Comparison of ENCODE assay signal across 12 cellular contexts in the genomic region with DNA sequence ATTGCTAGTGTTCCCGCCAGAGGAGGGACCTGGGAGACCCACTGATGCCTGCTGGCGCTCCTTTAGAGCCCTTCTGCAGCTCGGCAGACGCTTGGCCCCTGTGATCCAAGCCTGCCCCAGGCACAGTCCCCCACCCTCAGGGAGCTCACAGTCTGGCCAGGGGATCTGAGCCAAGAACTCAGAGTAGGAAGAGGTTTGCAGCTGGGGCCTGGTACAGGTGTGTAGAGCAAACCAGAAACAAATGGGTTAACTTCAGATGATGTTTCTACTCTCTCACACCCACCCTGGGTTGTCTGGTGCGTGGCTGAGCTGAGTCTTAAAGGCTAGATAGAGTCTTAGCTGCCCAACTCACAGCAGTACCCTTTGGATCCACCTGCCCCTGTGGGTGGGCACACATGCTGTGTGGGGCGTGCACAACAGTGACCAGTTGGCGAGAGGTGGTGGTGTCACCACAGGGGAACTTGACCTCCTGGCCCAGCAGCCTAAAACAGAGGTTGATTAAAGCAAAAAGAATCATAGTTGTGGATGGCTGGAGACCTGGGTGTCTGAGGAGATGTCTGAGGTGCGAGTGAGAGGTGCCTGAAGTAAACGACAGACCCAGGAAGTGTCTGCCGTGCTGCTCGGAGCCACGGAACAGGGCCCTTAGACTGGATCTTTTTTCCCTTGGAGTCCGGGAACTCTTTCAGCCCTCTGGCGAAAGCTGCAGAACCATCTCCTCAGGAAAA. TPM values are rescaled to one million over a fixed set of nuclear protein-coding genes. Genes with fewer than 3 reads are reported as not detected.
DNase-seq lines count a peak whose midpoint lies in the region; ATAC-seq and TF ChIP-seq lines count a peak whose summit lies in the region.
"Had no signal": no experiment of that assay in that cellular context is flagged by ENCODE, and none has a peak within 500 bp of the region (broad histone marks: within the 10 kb centered on the region; RNA-seq: fewer than 3 reads in every experiment).

No MANE protein-coding gene starts in this region.

- CTCF ChIA-PET in naive thymus-derived CD4-positive, alpha-beta T cell (lab: Charles Lee), result no interaction called here

- WGBS in upper lobe of left lung, 2 donors, result 63 to 65% methylated on average over 13 to 14 of the region's 14 CpGs
- WGBS in endodermal cell (ENCODE audit: insufficient coverage in 1 of 2, insufficient read length in 1 of 2), 2 experiments, result 86 to 93% methylated on average over 8 to 14 of the region's 14 CpGs

- no peak for TF ChIP-seq EP300 in upper lobe of left lung (IDR thresholded peaks at IDR 0.05)

- intact Hi-C loops in left ventricle myocardium inferior (cut with micrococcal nuclease) (no loop called here), left cardiac atrium (cut with DNase I) (no loop called here)
- intact Hi-C loops in naive thymus-derived CD4-positive, alpha-beta T cell (cut with micrococcal nuclease), result no loop called here

- no peaks in the 10 kb centered on the region for H3K27me3 Mint-ChIP-seq in naive thymus-derived CD4-positive, alpha-beta T cell
- H3K27me3 Mint-ChIP-seq in endodermal cell (ENCODE audit: insufficient read depth), result no peaks in the 10 kb centered on the region

- H3K27ac Mint-ChIP-seq in naive thymus-derived CD4-positive, alpha-beta T cell, result peak overlapping the region; percentile 71 to 88 (median 82)
- no peak overlapping the region for H3K27ac Mint-ChIP-seq in endodermal cell

- TF ChIP-seq CTCF in left ventricle myocardium inferior (IDR thresholded peaks at IDR 0.05; ENCODE audit: borderline replicate concordance) (no peak), upper lobe of left lung (IDR thresholded peaks at IDR 0.05) (no peak), endodermal cell (conservative IDR thresholded peaks at IDR 0.05) (no peak)

- peak overlapping the region; percentile 80 for H3K27ac ChIP-seq in left ventricle myocardium inferior (replicated peaks)
- H3K27ac ChIP-seq in caudate nucleus (ENCODE audit: low read depth, low read length), result peak overlapping the region; percentile 70
- H3K27ac ChIP-seq in naive thymus-derived CD4-positive, alpha-beta T cell (ENCODE audit: low read depth, low read length), result no peak overlapping the region
- H3K27ac ChIP-seq in upper lobe of left lung, result peak overlapping the region; percentile 78 to 87 (median 84)
- no peak overlapping the region for H3K27ac ChIP-seq in endodermal cell (ENCODE audit: low read depth, low read length)

- no peak for ATAC-seq in left cardiac atrium
- ATAC-seq in naive thymus-derived CD4-positive, alpha-beta T cell, result no peak
- no peak for ATAC-seq in upper lobe of left lung (ENCODE audit: low FRiP score in 2 of 2)

- H3K4me3 ChIP-seq in left ventricle myocardium inferior (no peak overlapping the region), upper lobe of left lung (no peak overlapping the region), endodermal cell (ENCODE audit: low read length) (no peak overlapping the region)
- no peak overlapping the region for H3K4me3 ChIP-seq in naive thymus-derived CD4-positive, alpha-beta T cell (ENCODE audit: low read length)
- H3K4me3 ChIP-seq: uterus had no signal

- H3K27me3 ChIP-seq in left ventricle myocardium inferior (ENCODE audit: low read depth) (no peaks in the 10 kb centered on the region), upper lobe of left lung (no peaks in the 10 kb centered on the region), endodermal cell (ENCODE audit: control insufficient read depth, insufficient read depth, low read length, poor library complexity, severe bottlenecking) (no peaks in the 10 kb centered on the region)
- H3K27me3 ChIP-seq in naive thymus-derived CD4-positive, alpha-beta T cell (ENCODE audit: control insufficient read depth in 2 of 2, insufficient read depth in 2 of 2, low read length in 2 of 2), result no peaks in the 10 kb centered on the region
- H3K27me3 ChIP-seq: uterus had no signal

- H3K36me3 ChIP-seq in left ventricle myocardium inferior (no peaks in the 10 kb centered on the region), upper lobe of left lung (no peaks in the 10 kb centered on the region), endodermal cell (ENCODE audit: control insufficient read depth, insufficient read depth, low read length) (no peaks in the 10 kb centered on the region)
- H3K36me3 ChIP-seq in naive thymus-derived CD4-positive, alpha-beta T cell (ENCODE audit: control insufficient read depth in 2 of 3, insufficient read depth in 3 of 3, low read length in 3 of 3), result no peaks in the 10 kb centered on the region
- H3K36me3 ChIP-seq: uterus had no signal

- no peak overlapping the region for H3K9ac ChIP-seq in endodermal cell (ENCODE audit: extremely low read depth, low read length, poor library complexity, severe bottlenecking)

- H3K9me3 ChIP-seq in left ventricle myocardium inferior (replicated peaks), result no peaks in the 10 kb centered on the region
- H3K9me3 ChIP-seq in naive thymus-derived CD4-positive, alpha-beta T cell (ENCODE audit: control insufficient read depth in 2 of 3, low read length in 3 of 3), result no peaks in the 10 kb centered on the region
- no peaks in the 10 kb centered on the region for H3K9me3 ChIP-seq in upper lobe of left lung
- H3K9me3 ChIP-seq in endodermal cell (ENCODE audit: control insufficient read depth, low read length), result no peaks in the 10 kb centered on the region
- H3K9me3 ChIP-seq: uterus had no signal

- H3K4me1 Mint-ChIP-seq in naive thymus-derived CD4-positive, alpha-beta T cell, result peaks cover 32 to 54% (median 38%) of the 10 kb centered on the region in 7 donors
- peaks cover 10% of the 10 kb centered on the region for H3K4me1 Mint-ChIP-seq in endodermal cell

- peak overlapping the region in 8 of 10 donors; percentile 32 to 65 (median 47) for H3K4me3 Mint-ChIP-seq in naive thymus-derived CD4-positive, alpha-beta T cell
- H3K4me3 Mint-ChIP-seq in endodermal cell, result no peak overlapping the region

- H3K9me3 Mint-ChIP-seq in naive thymus-derived CD4-positive, alpha-beta T cell, result no peaks in the 10 kb centered on the region
- H3K9me3 Mint-ChIP-seq in endodermal cell, result no peaks in the 10 kb centered on the region

- no peak for TF ChIP-seq POLR2A in upper lobe of left lung (IDR thresholded peaks at IDR 0.05)

- POLR2A ChIA-PET in naive thymus-derived CD4-positive, alpha-beta T cell (lab: Charles Lee), result interaction anchor here (0.6 to 0.9 kb wide), 3 partner anchors 8 to 146 kb away, joined by 3 read pairs; partner anchors contain the start of gene SRGN

- peaks cover 0 to 3% (median 0%) of the 10 kb centered on the region in 5 donors for H3K36me3 Mint-ChIP-seq in naive thymus-derived CD4-positive, alpha-beta T cell
- H3K36me3 Mint-ChIP-seq in endodermal cell (ENCODE audit: low read depth), result no peaks in the 10 kb centered on the region

- DNase-seq in left ventricle myocardium inferior (no peak), left cardiac atrium (no peak), caudate nucleus (lab: John Stamatoyannopoulos, UW) (no peak), upper lobe of left lung (no peak), glomerular visceral epithelial cell (ENCODE audit: extremely low spot score) (no peak), endodermal cell (no peak), medulla oblongata (ENCODE audit: extremely low spot score) (no peak)
- DNase-seq in naive thymus-derived CD4-positive, alpha-beta T cell, result peak in 1 of 9 donors; percentile 11
- DNase-seq: activated gamma-delta T cell treated with Interleukin-2 at 50 U/mL for 16 hours; NCI-H1048; stimulated activated CD4-positive, alpha-beta T cell treated with anti-CD3 and anti-CD28 coated beads, Interleukin-4, amount 100 ng/mL, for 4 hours; uterus had no signal

- H3K4me1 ChIP-seq in left ventricle myocardium inferior, result peaks cover 44% of the 10 kb centered on the region
- H3K4me1 ChIP-seq in naive thymus-derived CD4-positive, alpha-beta T cell (ENCODE audit: control insufficient read depth in 2 of 2, insufficient read depth in 2 of 2, low read length in 2 of 2), result peaks cover 19 to 32% of the 10 kb centered on the region in 2 donors
- H3K4me1 ChIP-seq in upper lobe of left lung, result peaks cover 32 to 59% (median 46%) of the 10 kb centered on the region in 4 donors
- H3K4me1 ChIP-seq in endodermal cell (ENCODE audit: control insufficient read depth, insufficient read depth, low read length), result no peaks in the 10 kb centered on the region
- H3K4me1 ChIP-seq: uterus had no signal

RNA-seq across cellular contexts. Expression of gene SRGN, which starts 31.2 kb away (rescaled TPM):
- 37.2 TPM for total RNA-seq in left ventricle myocardium inferior
- 100 to 1,000 TPM in 1 of 2 donors, 10 to 100 TPM in 1; 89.7 to 121 TPM for total RNA-seq in left cardiac atrium
- 100 to 1,000 TPM in 3 of 5 experiments, 10 to 100 TPM in 2; 66.6 to 748 (median 227) TPM for total RNA-seq in naive thymus-derived CD4-positive, alpha-beta T cell
- 100 to 1,000 TPM in 1 of 2 donors, 10 to 100 TPM in 1; 79.1 to 118 TPM for polyA plus RNA-seq in naive thymus-derived CD4-positive, alpha-beta T cell
- 100 to 1,000 TPM in 5 of 6 donors, 10 to 100 TPM in 1; 96.4 to 326 (median 203) TPM for total RNA-seq in upper lobe of left lung
- not detected for total RNA-seq in endodermal cell
- not detected for polyA plus RNA-seq in endodermal cell (2013, experiment 1 of 2)
- polyA plus RNA-seq in endodermal cell (2013, experiment 2 of 2), result not detected

Comparison
In these comparisons a context has a peak if more than half of its experiments do, and no peak if none do; other contexts are left out.
1. H3K27ac ChIP-seq: peak in left ventricle myocardium inferior (single experiment), caudate nucleus (single experiment) and upper lobe of left lung (4 of 4); none in naive thymus-derived CD4-positive, alpha-beta T cell (single experiment) and endodermal cell (single experiment).
2. RNA of gene SRGN, which starts 31.2 kb away (total RNA-seq): 66.6 to 748 TPM in naive thymus-derived CD4-positive, alpha-beta T cell, 96.4 to 326 TPM in upper lobe of left lung, 89.7 to 121 TPM in left cardiac atrium and 37.2 TPM in left ventricle myocardium inferior (single experiment); not detected in endodermal cell; every median in the first group is over 10 times any median in the second.